24 cellular contexts compared by ENCODE assay signal in genomic region chrX:154968353-154968752, GRCh38.
"Had no signal": no experiment of that assay in that cellular context is flagged by ENCODE, and none has a peak within 500 bp of the region (broad histone marks: within the 10 kb centered on the region; RNA-seq: fewer than 3 reads in every experiment).

No MANE protein-coding gene starts in this region.

- H3K9me3 ChIP-seq: colonic mucosa, esophagus muscularis mucosa, esophagus squamous epithelium, gastrocnemius medialis, gastroesophageal sphincter, heart left ventricle, heart right ventricle had no signal

- H3K4me1 ChIP-seq: colonic mucosa, esophagus muscularis mucosa, esophagus squamous epithelium, foreskin keratinocyte, gastrocnemius medialis, gastroesophageal sphincter, heart left ventricle, heart right ventricle had no signal

- DNase-seq: colonic mucosa; cortex of kidney; dorsolateral prefrontal cortex; effector CD4-positive, alpha-beta T cell; effector CD8-positive, alpha-beta T cell; effector memory CD4-positive, alpha-beta T cell; effector memory CD8-positive, alpha-beta T cell; endodermal cell; erythroblast; esophagus squamous epithelium; gastrocnemius medialis; glutamatergic neuron; head of caudate nucleus; heart left ventricle; heart right ventricle had no signal

- H3K36me3 ChIP-seq: colonic mucosa, esophagus muscularis mucosa, esophagus squamous epithelium, gastrocnemius medialis, gastroesophageal sphincter had no signal

- H3K27me3 ChIP-seq: colonic mucosa, esophagus muscularis mucosa, esophagus squamous epithelium, foreskin keratinocyte, gastrocnemius medialis, gastroesophageal sphincter, heart left ventricle, heart right ventricle had no signal

- ATAC-seq: effector memory CD8-positive, alpha-beta T cell; esophagus mucosa; foreskin keratinocyte; gastrocnemius medialis; gastroesophageal sphincter; heart left ventricle; heart right ventricle had no signal

- H3K4me3 ChIP-seq: colonic mucosa, coronary artery, dorsolateral prefrontal cortex, esophagus muscularis mucosa, esophagus squamous epithelium, gastrocnemius medialis, gastroesophageal sphincter, heart left ventricle, heart right ventricle had no signal

- H3K27ac ChIP-seq: colonic mucosa, coronary artery, dorsolateral prefrontal cortex, epithelial cell of prostate, esophagus muscularis mucosa, esophagus squamous epithelium, foreskin keratinocyte, gastrocnemius medialis, gastroesophageal sphincter, heart left ventricle, heart right ventricle had no signal

- FAIRE-seq: colon, endometrium, frontal cortex had no signal
